In genomic region chr7:124152859-124153692, GRCh38 we compare ENCODE assay signal across 8 cellular contexts.
DNase-seq lines count a peak whose midpoint lies in the region; ATAC-seq and TF ChIP-seq lines count a peak whose summit lies in the region.

No MANE protein-coding gene starts in this region.

- H3K4me3 ChIP-seq in epithelial cell of proximal tubule (ENCODE audit: low read depth, low read length), result no peak overlapping the region

- peak; percentile 59 for TF ChIP-seq CTCF in epithelial cell of proximal tubule (conservative IDR thresholded peaks at IDR 0.05; ENCODE audit: low read depth, low read length)

- peak; percentile 61 for DNase-seq in EL
- DNase-seq in H4 (ENCODE audit: low spot score), result peak; percentile 56
- DNase-seq in NCI-H526 (lab: John Stamatoyannopoulos, UW), result peak; percentile 67 to 72
- DNase-seq in epithelial cell of proximal tubule (ENCODE audit: low read depth), result peak; percentile 3
- peak; percentile 60 for DNase-seq in putamen (ENCODE audit: low spot score)
- DNase-seq in NK-92 (lab: John Stamatoyannopoulos, UW; ENCODE audit: unreplicated experiment), result no peak
- DNase-seq in UCSD-AML1 (lab: John Stamatoyannopoulos, UW; ENCODE audit: unreplicated experiment), result no peak

- ATAC-seq in HG02840 (IDR thresholded peaks at IDR 0.05; ENCODE audit: low FRiP score, unreplicated experiment), result no peak

Comparison
In these comparisons a context has a peak if more than half of its experiments do, and no peak if none do; other contexts are left out.
1. DNase-seq: peak in EL (single experiment), H4 (single experiment), NCI-H526 (2 of 2), epithelial cell of proximal tubule (single experiment) and putamen (single experiment); none in NK-92 (single experiment) and UCSD-AML1 (single experiment).